34 cellular contexts compared by ENCODE assay signal in genomic region chr18:46575851-46576250, GRCh38.
"Had no signal": no experiment of that assay in that cellular context is flagged by ENCODE, and none has a peak within 500 bp of the region (broad histone marks: within the 10 kb centered on the region; RNA-seq: fewer than 3 reads in every experiment).

No MANE protein-coding gene starts in this region.

- H3K4me3 ChIP-seq: ascending aorta, cardiac muscle cell had no signal

- H3K36me3 Mint-ChIP-seq: activated CD4-positive, alpha-beta memory T cell treated with anti-CD3 and anti-CD28 coated beads for 36 hours; activated naive CD4-positive, alpha-beta T cell treated with anti-CD3 and anti-CD28 coated beads, Interleukin-2, amount 10 ng/mL, durations not matched to agents 7 days and 5 days; activated naive CD8-positive, alpha-beta T cell treated with anti-CD3 and anti-CD28 coated beads, Interleukin-2, amount 10 ng/mL, durations not matched to agents 7 days and 5 days; brain had no signal

- H3K27ac Mint-ChIP-seq: activated B cell treated with CpG ODN at 0.5 μM for 24 hours; activated CD4-positive, alpha-beta memory T cell treated with anti-CD3 and anti-CD28 coated beads for 36 hours; activated CD4-positive, alpha-beta T cell treated with anti-CD3 and anti-CD28 coated beads, Interleukin-2, amount 10 ng/mL, durations not matched to agents 24 days and 14 days; activated naive CD4-positive, alpha-beta T cell treated with anti-CD3 and anti-CD28 coated beads, Interleukin-2, amount 10 ng/mL, durations not matched to agents 7 days and 5 days; activated naive CD4-positive, alpha-beta T cell treated with anti-CD3 and anti-CD28 coated beads, Interleukin-2, amount 50 U/mL, for 24 hours; activated naive CD8-positive, alpha-beta T cell; activated naive CD8-positive, alpha-beta T cell treated with anti-CD3 and anti-CD28 coated beads, Interleukin-2, amount 10 ng/mL, durations not matched to agents 7 days and 5 days; activated naive CD8-positive, alpha-beta T cell treated with anti-CD3 and anti-CD28 coated beads, Interleukin-2, amount 50 U/mL, for 24 hours; activated T-cell treated with anti-CD3 and anti-CD28 coated beads, Interleukin-2, amount 50 U/mL, for 24 hours; activated T-helper 2 cell treated with anti-CD3 and anti-CD28 coated beads, Interferon-gamma antibody, Interleukin-2, Interleukin-4, amounts not matched to agents 10 μg/mL and 5 μg/mL and 100 μg/mL, durations not matched to agents 14 hours and 24 hours and 36 hours; brain; T-helper 1 cell treated with Interleukin-12 subunit alpha and Interleukin-12 subunit beta and Interleukin-4 antibody, amounts not matched to agents 30 μg/mL and 1 μg/mL, for 36 hours; T-helper 2 cell treated with Interferon-gamma antibody and Interleukin-4, amounts not matched to agents 5 μg/mL and 100 μg/mL, for 36 hours had no signal

- ATAC-seq: activated naive CD8-positive, alpha-beta T cell treated with anti-CD3 and anti-CD28 coated beads, Interleukin-2, amount 50 U/mL, for 24 hours had no signal

- H3K27me3 Mint-ChIP-seq: activated CD4-positive, alpha-beta T cell treated with anti-CD3 and anti-CD28 coated beads, Interleukin-2, amount 10 ng/mL, durations not matched to agents 24 days and 14 days had no signal

- H3K4me1 Mint-ChIP-seq: activated B cell treated with CpG ODN at 0.5 μM for 24 hours; activated CD4-positive, alpha-beta T cell treated with anti-CD3 and anti-CD28 coated beads, Interleukin-2, amount 10 ng/mL, durations not matched to agents 24 days and 14 days; activated naive CD4-positive, alpha-beta T cell treated with anti-CD3 and anti-CD28 coated beads, Interleukin-2, amount 10 ng/mL, durations not matched to agents 7 days and 5 days; activated naive CD4-positive, alpha-beta T cell treated with anti-CD3 and anti-CD28 coated beads, Interleukin-2, amount 50 U/mL, for 24 hours; activated naive CD8-positive, alpha-beta T cell treated with anti-CD3 and anti-CD28 coated beads, Interleukin-2, amount 10 ng/mL, durations not matched to agents 7 days and 5 days; activated naive CD8-positive, alpha-beta T cell treated with anti-CD3 and anti-CD28 coated beads, Interleukin-2, amount 50 U/mL, for 24 hours; brain; central memory CD8-positive, alpha-beta T cell had no signal

- H3K4me1 ChIP-seq: ascending aorta had no signal

- H3K27ac ChIP-seq: ascending aorta, cardiac muscle cell, VCaP had no signal

- DNase-seq: activated B cell treated with CpG ODN at 0.5 μM for 24 hours; activated CD4-positive, alpha-beta memory T cell treated with anti-CD3 and anti-CD28 coated beads for 36 hours; activated CD4-positive, alpha-beta T cell treated with anti-CD3 and anti-CD28 coated beads for 4 hours; activated CD4-positive, alpha-beta T cell treated with anti-CD3 and anti-CD28 coated beads, Interleukin-2, amount 10 ng/mL, durations not matched to agents 24 days and 14 days; activated CD4-positive, alpha-beta T cell treated with anti-CD3 and anti-CD28 coated beads, Interleukin-2, amount 50 U/mL, for 1 hour; activated CD4-positive, alpha-beta T cell treated with anti-CD3 and anti-CD28 coated beads, Interleukin-2, amount 50 U/mL, for 4 hours; activated CD4-positive, CD25-positive, alpha-beta regulatory T cell treated with anti-CD3 and anti-CD28 coated beads, Interleukin-2, amount 50 U/mL, for 72 hours; activated CD8-positive, alpha-beta memory T cell treated with anti-CD3 and anti-CD28 coated beads, Interleukin-2, amount 50 U/mL, for 48 hours; activated effector memory CD4-positive, alpha-beta T cell treated with Interleukin-2 at 50 U/mL for 16 hours; activated gamma-delta T cell; activated naive CD4-positive, alpha-beta T cell treated with anti-CD3 and anti-CD28 coated beads, Interleukin-2, amount 10 ng/mL, durations not matched to agents 7 days and 5 days; activated naive CD4-positive, alpha-beta T cell treated with Interleukin-2 at 50 U/mL for 16 hours; activated naive CD8-positive, alpha-beta T cell treated with anti-CD3 and anti-CD28 coated beads, Interleukin-2, amount 10 ng/mL, durations not matched to agents 7 days and 5 days; activated naive CD8-positive, alpha-beta T cell treated with anti-CD3 and anti-CD28 coated beads, Interleukin-2, amount 50 U/mL, for 24 hours; activated T-cell treated with anti-CD3 and anti-CD28 coated beads, Interleukin-2, amount 50 U/mL, for 24 hours; activated T-cell treated with anti-CD3 and anti-CD28 coated beads, Interleukin-2, amount 50 U/mL, for 48 hours; amygdala; anterior cingulate cortex; caudate nucleus; cerebellar nuclear complex; SW 1271; T-helper 1 cell; T-helper 2 cell; T-helper 9 cell had no signal

- H3K27me3 ChIP-seq: ascending aorta, cardiac muscle cell had no signal

- H3K4me3 Mint-ChIP-seq: activated B cell treated with CpG ODN at 0.5 μM for 24 hours; activated CD4-positive, alpha-beta memory T cell treated with anti-CD3 and anti-CD28 coated beads for 36 hours; activated CD4-positive, alpha-beta T cell treated with anti-CD3 and anti-CD28 coated beads, Interleukin-2, amount 10 ng/mL, durations not matched to agents 24 days and 14 days; activated naive CD4-positive, alpha-beta T cell treated with anti-CD3 and anti-CD28 coated beads, Interleukin-2, amount 10 ng/mL, durations not matched to agents 7 days and 5 days; activated naive CD4-positive, alpha-beta T cell treated with anti-CD3 and anti-CD28 coated beads, Interleukin-2, amount 50 U/mL, for 24 hours; activated naive CD8-positive, alpha-beta T cell; activated naive CD8-positive, alpha-beta T cell treated with anti-CD3 and anti-CD28 coated beads, Interleukin-2, amount 10 ng/mL, durations not matched to agents 7 days and 5 days; activated naive CD8-positive, alpha-beta T cell treated with anti-CD3 and anti-CD28 coated beads, Interleukin-2, amount 50 U/mL, for 24 hours; activated T-cell treated with anti-CD3 and anti-CD28 coated beads, Interleukin-2, amount 50 U/mL, for 24 hours; brain; central memory CD8-positive, alpha-beta T cell; T-helper 1 cell treated with Interleukin-12 subunit alpha and Interleukin-12 subunit beta and Interleukin-4 antibody, amounts not matched to agents 30 μg/mL and 1 μg/mL, for 36 hours; T-helper 2 cell treated with Interferon-gamma antibody and Interleukin-4, amounts not matched to agents 5 μg/mL and 100 μg/mL, for 36 hours had no signal

- H3K36me3 ChIP-seq: ascending aorta, cardiac muscle cell had no signal

- H3K9me3 ChIP-seq: ascending aorta had no signal
